In the genomic region with DNA sequence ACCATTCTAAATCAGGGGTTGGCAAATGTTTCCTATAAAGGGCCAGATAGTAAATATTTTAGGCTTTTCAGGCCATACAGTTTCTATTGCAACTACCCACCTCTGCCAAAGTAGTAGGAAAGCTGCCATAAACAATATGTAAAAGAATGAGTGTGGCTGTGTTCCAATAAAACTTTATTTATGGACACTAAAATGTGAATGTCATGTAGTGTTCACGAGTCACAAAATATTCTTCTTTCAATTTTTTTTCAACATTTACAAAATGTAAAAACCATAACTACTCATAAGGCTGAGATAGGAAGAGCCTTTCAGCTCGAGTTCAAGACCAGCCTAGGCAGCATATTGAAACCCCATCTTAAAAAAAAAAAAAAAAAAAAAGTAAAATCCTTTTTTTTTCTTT, we compare ENCODE assay signal across 1 cellular context.
A peak's percentile ranks its signal among the peaks of the same experiment; 100 is the strongest.
TF ChIP-seq lines count a peak whose summit lies in the region.

No MANE protein-coding gene starts in this region.

TF ChIP-seq in HepG2, 621 proteins besides CTCF, POLR2A, EP300 and RAD21 (continued from another document):
- TF ChIP-seq ZBTB40 (IDR thresholded peaks at IDR 0.05): peak; percentile 70
- TF ChIP-seq ZBTB40 (CRISPR knock-in tag; IDR thresholded peaks at IDR 0.05): peak; percentile 61; the same call in 1 of the 2 replicates
- no peak for TF ChIP-seq ZNF562 (CRISPR knock-in tag; IDR thresholded peaks at IDR 0.05; ENCODE audit: borderline replicate concordance)
- TF ChIP-seq RBFOX2 (IDR thresholded peaks at IDR 0.05; ENCODE audit: low read depth, low read length): no peak
- no peak for TF ChIP-seq ZNF609 (CRISPR knock-in tag; IDR thresholded peaks at IDR 0.05; ENCODE audit: borderline replicate concordance)
- TF ChIP-seq, protein P1, sequence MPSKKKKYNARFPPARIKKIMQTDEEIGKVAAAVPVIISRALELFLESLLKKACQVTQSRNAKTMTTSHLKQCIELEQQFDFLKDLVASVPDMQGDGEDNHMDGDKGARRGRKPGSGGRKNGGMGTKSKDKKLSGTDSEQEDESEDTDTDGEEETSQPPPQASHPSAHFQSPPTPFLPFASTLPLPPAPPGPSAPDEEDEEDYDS (CRISPR knock-in tag; IDR thresholded peaks at IDR 0.05): no peak
